ENCODE assay signal across 17 cellular contexts in genomic region chr11:77346906-77347603, GRCh38. TPM values are rescaled to one million over a fixed set of nuclear protein-coding genes. Genes with fewer than 3 reads are reported as not detected.
DNase-seq lines count a peak whose midpoint lies in the region; FAIRE-seq and TF ChIP-seq lines count a peak whose summit lies in the region.
"Had no signal": no experiment of that assay in that cellular context is flagged by ENCODE, and none has a peak within 500 bp of the region (broad histone marks: within the 10 kb centered on the region; RNA-seq: fewer than 3 reads in every experiment).

No MANE protein-coding gene starts in this region.

- H3K9me3 Mint-ChIP-seq in HFFc6, result no peaks in the 10 kb centered on the region
- no peaks in the 10 kb centered on the region for H3K9me3 Mint-ChIP-seq in activated CD4-positive, alpha-beta memory T cell treated with anti-CD3 and anti-CD28 coated beads, Interleukin-2, amount 10 ng/mL, durations not matched to agents 7 days and 5 days
- H3K9me3 Mint-ChIP-seq: activated naive CD8-positive, alpha-beta T cell treated with anti-CD3 and anti-CD28 coated beads, Interleukin-2, amount 10 ng/mL, durations not matched to agents 7 days and 5 days had no signal

- no peaks in the 10 kb centered on the region for H3K36me3 ChIP-seq in A673 (ENCODE audit: insufficient read depth, low read length, poor library complexity, severe bottlenecking)
- H3K36me3 ChIP-seq in keratinocyte (ENCODE audit: control insufficient read depth in 2 of 2, extremely low read depth in 1 of 2, insufficient read depth in 2 of 2, low read length in 2 of 2), result peaks cover 0 to 12% of the 10 kb centered on the region in 2 experiments
- H3K36me3 ChIP-seq: thoracic aorta had no signal

- H3K9ac ChIP-seq in keratinocyte (ENCODE audit: control insufficient read depth, extremely low read depth, insufficient read depth, low read length), result no peak overlapping the region
- H3K9ac ChIP-seq: parathyroid adenoma had no signal

- peaks cover 72% of the 10 kb centered on the region for H3K4me1 Mint-ChIP-seq in HFFc6 (ENCODE audit: low read depth)
- no peaks in the 10 kb centered on the region for H3K4me1 Mint-ChIP-seq in activated CD4-positive, alpha-beta memory T cell treated with anti-CD3 and anti-CD28 coated beads, Interleukin-2, amount 10 ng/mL, durations not matched to agents 7 days and 5 days

- H3K4me2 ChIP-seq in keratinocyte (ENCODE audit: control insufficient read depth, extremely low read depth, insufficient read depth, low read depth, low read length), result peak overlapping the region; percentile 23

- dilution Hi-C loops in keratinocyte (cut with MboI; ENCODE audit: extremely low pct_ligation_motif_present, low sequenced_read_pairs), result no loop called here

- H3K4me1 ChIP-seq in A673 (ENCODE audit: insufficient read depth, low read length, poor library complexity, severe bottlenecking), result no peaks in the 10 kb centered on the region
- peaks cover 24% of the 10 kb centered on the region for H3K4me1 ChIP-seq in keratinocyte (ENCODE audit: control insufficient read depth, extremely low read depth, insufficient read depth, low read length)
- H3K4me1 ChIP-seq: parathyroid adenoma had no signal

- peaks cover 1% of the 10 kb centered on the region; the same call in 1 of the 2 replicates for H3K27me3 Mint-ChIP-seq in HFFc6 (ENCODE audit: insufficient read depth)
- H3K27me3 Mint-ChIP-seq in activated CD4-positive, alpha-beta memory T cell treated with anti-CD3 and anti-CD28 coated beads, Interleukin-2, amount 10 ng/mL, durations not matched to agents 7 days and 5 days, result no peaks in the 10 kb centered on the region
- H3K27me3 Mint-ChIP-seq: activated naive CD8-positive, alpha-beta T cell treated with anti-CD3 and anti-CD28 coated beads, Interleukin-2, amount 10 ng/mL, durations not matched to agents 7 days and 5 days had no signal

- H3K4me3 ChIP-seq in A673 (ENCODE audit: low read depth, low read length, poor library complexity, severe bottlenecking) (no peak overlapping the region), keratinocyte (ENCODE audit: control insufficient read depth in 2 of 3, extremely low read depth in 1 of 3, insufficient read depth in 2 of 3, low read depth in 1 of 3, low read length in 3 of 3) (no peak overlapping the region)
- H3K4me3 ChIP-seq: thoracic aorta had no signal

- no peaks in the 10 kb centered on the region for H3K9me1 ChIP-seq in keratinocyte (ENCODE audit: control insufficient read depth, extremely low read depth, insufficient read depth, low read length)

- no peaks in the 10 kb centered on the region for H3K79me2 ChIP-seq in keratinocyte (ENCODE audit: control insufficient read depth, insufficient read depth, low read length)
- H3K79me2 ChIP-seq: parathyroid adenoma had no signal

- peak overlapping the region; percentile 87 for H3K27ac Mint-ChIP-seq in HFFc6
- no peak overlapping the region for H3K27ac Mint-ChIP-seq in activated CD4-positive, alpha-beta memory T cell treated with anti-CD3 and anti-CD28 coated beads, Interleukin-2, amount 10 ng/mL, durations not matched to agents 7 days and 5 days
- H3K27ac Mint-ChIP-seq: activated naive CD8-positive, alpha-beta T cell treated with anti-CD3 and anti-CD28 coated beads, Interleukin-2, amount 10 ng/mL, durations not matched to agents 7 days and 5 days had no signal

- H3K9me3 ChIP-seq in A673 (ENCODE audit: low read depth, low read length, poor library complexity, severe bottlenecking) (no peaks in the 10 kb centered on the region), keratinocyte (ENCODE audit: control insufficient read depth, low read depth, low read length) (no peaks in the 10 kb centered on the region)
- H3K9me3 ChIP-seq: thoracic aorta had no signal

- H3K27ac ChIP-seq in A673 (ENCODE audit: low read depth, low read length, poor library complexity, severe bottlenecking) (no peak overlapping the region), keratinocyte (ENCODE audit: control insufficient read depth, insufficient read depth, low read length) (no peak overlapping the region)
- H3K27ac ChIP-seq: parathyroid adenoma, thoracic aorta had no signal

- DNase-seq in A673 (ENCODE audit: low spot score) (peak; percentile 84), HFFc6 (peak; percentile 95), astrocyte of the hippocampus (ENCODE audit: low read depth, low spot score) (peak; percentile 90), keratinocyte (ENCODE audit: low read depth, low spot score) (no peak), GOT3 (lab: John Stamatoyannopoulos, UW) (no peak), GF-D8 (lab: John Stamatoyannopoulos, UW) (no peak)
- no peak for DNase-seq in activated CD4-positive, alpha-beta memory T cell treated with anti-CD3 and anti-CD28 coated beads, Interleukin-2, amount 10 ng/mL, durations not matched to agents 7 days and 5 days
- DNase-seq in activated CD8-positive, alpha-beta memory T cell treated with anti-CD3 and anti-CD28 coated beads, Interleukin-2, amount 50 U/mL, for 4 hours, result no peak
- DNase-seq: ACHN; activated CD4-positive, CD25-positive, alpha-beta regulatory T cell; activated naive CD8-positive, alpha-beta T cell treated with anti-CD3 and anti-CD28 coated beads, Interleukin-2, amount 10 ng/mL, durations not matched to agents 7 days and 5 days; activated T-cell treated with anti-CD3 and anti-CD28 coated beads for 4 hours; cortex of kidney; NCI-H1105 had no signal

- intact Hi-C loops in A673 (cut with micrococcal nuclease; ENCODE audit: unreplicated experiment), result no loop called here

- H2AFZ ChIP-seq in keratinocyte (ENCODE audit: control insufficient read depth, low read length), result no peak overlapping the region
- H2AFZ ChIP-seq: parathyroid adenoma had no signal

- FAIRE-seq in keratinocyte (lab: Jason Lieb, UNC), result no peak

- no peak for TF ChIP-seq CTCF in A673 (conservative IDR thresholded peaks at IDR 0.05; ENCODE audit: low read depth, low read length)
- no peak for TF ChIP-seq CTCF in HFFc6 (IDR thresholded peaks at IDR 0.05)
- TF ChIP-seq CTCF in keratinocyte (optimal IDR thresholded peaks at IDR 0.05 in 1 of 3, IDR thresholded peaks at IDR 0.05 in 1 of 3, conservative IDR thresholded peaks at IDR 0.05 in 1 of 3; ENCODE audit: extremely low read depth in 1 of 3, insufficient read depth in 2 of 3, low read length in 3 of 3), result no peak

- BruUV-seq in A673 (replicated peaks; lab: Mats Ljungman, UMichigan), result no TSS peak

- H3K4me3 Mint-ChIP-seq in HFFc6, result peak overlapping the region; percentile 58; the same call in 1 of the 2 replicates
- no peak overlapping the region for H3K4me3 Mint-ChIP-seq in activated CD4-positive, alpha-beta memory T cell treated with anti-CD3 and anti-CD28 coated beads, Interleukin-2, amount 10 ng/mL, durations not matched to agents 7 days and 5 days
- H3K4me3 Mint-ChIP-seq: activated naive CD8-positive, alpha-beta T cell treated with anti-CD3 and anti-CD28 coated beads, Interleukin-2, amount 10 ng/mL, durations not matched to agents 7 days and 5 days had no signal

- H3K36me3 Mint-ChIP-seq in HFFc6 (ENCODE audit: low read depth), result peaks cover 42% of the 10 kb centered on the region
- peaks cover 34% of the 10 kb centered on the region for H3K36me3 Mint-ChIP-seq in activated CD4-positive, alpha-beta memory T cell treated with anti-CD3 and anti-CD28 coated beads, Interleukin-2, amount 10 ng/mL, durations not matched to agents 7 days and 5 days (ENCODE audit: low read depth)

- POLR2A ChIA-PET in A673 (lab: Charles Lee; ENCODE audit: low non-redundant PET), result no interaction called here
- POLR2A ChIA-PET in activated CD4-positive, alpha-beta memory T cell treated with anti-CD3 and anti-CD28 coated beads, Interleukin-2, amount 10 ng/mL, durations not matched to agents 7 days and 5 days (lab: Charles Lee), result no interaction called here

- no peaks in the 10 kb centered on the region for H4K20me1 ChIP-seq in keratinocyte (ENCODE audit: control insufficient read depth, extremely low read depth, insufficient read depth, low read length)

- H3K27me3 ChIP-seq in A673 (replicated peaks; ENCODE audit: insufficient read depth, low read depth, low read length, poor library complexity) (no peaks in the 10 kb centered on the region), keratinocyte (ENCODE audit: control insufficient read depth, extremely low read depth, insufficient read depth, low read length) (no peaks in the 10 kb centered on the region)

- CTCF ChIA-PET in A673 (lab: Charles Lee), result no interaction called here
- CTCF ChIA-PET in activated CD4-positive, alpha-beta memory T cell treated with anti-CD3 and anti-CD28 coated beads, Interleukin-2, amount 10 ng/mL, durations not matched to agents 7 days and 5 days (lab: Charles Lee), result no interaction called here

RNA-seq across cellular contexts. Expression of gene GDPD4, which starts 45.6 kb away (rescaled TPM):
- not detected in 2 replicates for total RNA-seq in A673 (2021)
- not detected for total RNA-seq in HFFc6 (2021; fragmentation: NEBNext Ultra II Directional; extraction: Animal tissue kit (Norgen Biotek cat#: 25700))
- not detected in 3 replicates for polyA plus RNA-seq in keratinocyte
- polyA plus RNA-seq in keratinocyte (2011; ENCODE audit: low read depth), result not detected
- not detected in 2 replicates for polyA plus RNA-seq in keratinocyte (2011; cell fraction: cytosol; rRNA removed)
- polyA plus RNA-seq in keratinocyte (2011; cell fraction: nucleus; rRNA removed), result not detected in 2 replicates
- polyA plus RNA-seq in keratinocyte (2012; ENCODE audit: low replicate concordance), result not detected in 2 replicates
- polyA minus RNA-seq in keratinocyte, result not detected in 3 replicates
- not detected for polyA minus RNA-seq in keratinocyte (2011; cell fraction: cytosol; rRNA and poly(A)+ RNA removed)
- polyA minus RNA-seq in keratinocyte (2011; cell fraction: nucleus; rRNA and poly(A)+ RNA removed), result not detected in 2 replicates
- total RNA-seq in activated CD4-positive, alpha-beta memory T cell treated with anti-CD3 and anti-CD28 coated beads, Interleukin-2, amount 10 ng/mL, durations not matched to agents 7 days and 5 days, result not detected
- total RNA-seq: activated naive CD8-positive, alpha-beta T cell treated with anti-CD3 and anti-CD28 coated beads, Interleukin-2, amount 10 ng/mL, durations not matched to agents 7 days and 5 days; mesenteric fat pad; thoracic aorta had no signal

Comparison
In these comparisons a context has a peak if more than half of its experiments do, and no peak if none do; other contexts are left out.
1. DNase-seq: peak in A673 (single experiment), HFFc6 (single experiment) and astrocyte of the hippocampus (single experiment); none in keratinocyte (single experiment), GOT3 (single experiment), GF-D8 (single experiment), activated CD4-positive, alpha-beta memory T cell treated with anti-CD3 and anti-CD28 coated beads, Interleukin-2, amount 10 ng/mL, durations not matched to agents 7 days and 5 days (single experiment) and activated CD8-positive, alpha-beta memory T cell treated with anti-CD3 and anti-CD28 coated beads, Interleukin-2, amount 50 U/mL, for 4 hours (single experiment).